Comparison of ENCODE assay signal across 12 cellular contexts in the genomic region with DNA sequence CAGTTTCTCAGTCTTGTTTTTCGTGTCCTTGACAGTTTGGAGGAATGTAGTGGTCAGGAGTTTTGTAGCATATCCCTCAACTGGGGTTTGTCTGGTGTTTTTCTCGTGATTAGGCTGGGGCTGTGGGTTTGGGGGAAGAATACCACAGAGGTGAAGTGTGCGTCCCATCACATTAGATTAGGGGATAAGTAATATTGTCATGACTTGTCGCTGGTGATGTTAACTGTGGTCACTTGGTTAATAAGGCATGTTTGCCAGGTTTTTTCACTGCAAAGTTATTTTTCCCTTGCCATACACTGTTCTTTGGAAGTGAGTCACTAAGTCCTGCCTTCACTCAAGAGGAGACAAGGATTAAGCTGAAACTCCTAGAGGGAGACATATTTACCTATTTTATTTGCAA. TPM values are rescaled to one million over a fixed set of nuclear protein-coding genes. Genes with fewer than 3 reads are reported as not detected.
A peak's percentile ranks its signal among the peaks of the same experiment; 100 is the strongest.
DNase-seq lines count a peak whose midpoint lies in the region; ATAC-seq, FAIRE-seq and TF ChIP-seq lines count a peak whose summit lies in the region.
"Had no signal": no experiment of that assay in that cellular context is flagged by ENCODE, and none has a peak within 500 bp of the region (broad histone marks: within the 10 kb centered on the region; RNA-seq: fewer than 3 reads in every experiment).

No MANE protein-coding gene starts in this region.

- H3K27me3 Mint-ChIP-seq in activated CD4-positive, alpha-beta T cell treated with anti-CD3 and anti-CD28 coated beads, Interleukin-2, amount 10 ng/mL, durations not matched to agents 7 days and 5 days, result no peaks in the 10 kb centered on the region
- H3K27me3 Mint-ChIP-seq in astrocyte (ENCODE audit: low read depth, unreplicated experiment), result no peaks in the 10 kb centered on the region

- no peak overlapping the region for H3K4me3 Mint-ChIP-seq in activated CD4-positive, alpha-beta T cell treated with anti-CD3 and anti-CD28 coated beads, Interleukin-2, amount 10 ng/mL, durations not matched to agents 7 days and 5 days
- no peak overlapping the region for H3K4me3 Mint-ChIP-seq in astrocyte (ENCODE audit: unreplicated experiment)

- ATAC-seq in GM19351 (IDR thresholded peaks at IDR 0.05; ENCODE audit: unreplicated experiment), result no peak
- ATAC-seq: right lobe of liver had no signal

- H3K36me3 ChIP-seq in astrocyte (ENCODE audit: insufficient read depth, low read length), result peaks cover 4% of the 10 kb centered on the region
- H3K36me3 ChIP-seq in skeletal muscle tissue (ENCODE audit: control insufficient read depth in 3 of 3, insufficient read depth in 3 of 3, low read length in 3 of 3), result peaks cover 0 to 8% (median 8%) of the 10 kb centered on the region in 3 donors

- POLR2A ChIA-PET in activated CD4-positive, alpha-beta T cell treated with anti-CD3 and anti-CD28 coated beads, Interleukin-2, amount 10 ng/mL, durations not matched to agents 7 days and 5 days (lab: Charles Lee), result no interaction called here

- peaks cover 6% of the 10 kb centered on the region for H3K9me3 ChIP-seq in astrocyte (ENCODE audit: insufficient read depth, low read depth, low read length)
- H3K9me3 ChIP-seq in skeletal muscle tissue (ENCODE audit: control insufficient read depth in 3 of 3, low read length in 3 of 3), result no peaks in the 10 kb centered on the region
- H3K9me3 ChIP-seq: right lobe of liver had no signal

- H2AFZ ChIP-seq in astrocyte (ENCODE audit: low read depth, low read length), result no peak overlapping the region

- peaks cover 13% of the 10 kb centered on the region for H3K9me3 Mint-ChIP-seq in activated CD4-positive, alpha-beta T cell treated with anti-CD3 and anti-CD28 coated beads, Interleukin-2, amount 10 ng/mL, durations not matched to agents 7 days and 5 days
- H3K9me3 Mint-ChIP-seq in astrocyte (ENCODE audit: unreplicated experiment), result peaks cover 12% of the 10 kb centered on the region

- peak overlapping the region; percentile 27 for H3K27ac Mint-ChIP-seq in activated CD4-positive, alpha-beta T cell treated with anti-CD3 and anti-CD28 coated beads, Interleukin-2, amount 10 ng/mL, durations not matched to agents 7 days and 5 days
- peak overlapping the region; percentile 82 for H3K27ac Mint-ChIP-seq in astrocyte (ENCODE audit: unreplicated experiment)

- H3K27ac ChIP-seq in astrocyte (ENCODE audit: low read depth, low read length) (peak overlapping the region; percentile 69), skeletal muscle tissue (ENCODE audit: low read depth, low read length) (peak overlapping the region; percentile 29), caudate nucleus (ENCODE audit: low read depth, low read length) (no peak overlapping the region)
- H3K27ac ChIP-seq: 22Rv1, right lobe of liver had no signal

- DNase-seq in activated CD4-positive, alpha-beta T cell treated with anti-CD3 and anti-CD28 coated beads, Interleukin-2, amount 10 ng/mL, durations not matched to agents 7 days and 5 days, result no peak
- DNase-seq in activated CD4-positive, alpha-beta T cell treated with anti-CD3 and anti-CD28 coated beads, Interleukin-2, amount 50 U/mL, for 48 hours, result no peak
- DNase-seq in astrocyte (ENCODE audit: low read depth) (peak; percentile 96), hepatic stellate cell (ENCODE audit: low spot score) (peak; percentile 50), NCI-H2029 treated with DMSO at 0.1 percent for 48 hours (lab: John Stamatoyannopoulos, UW) (no peak), caudate nucleus (lab: John Stamatoyannopoulos, UW) (no peak)
- DNase-seq: left cardiac atrium; right lobe of liver; stimulated activated CD8-positive, alpha-beta memory T cell treated with anti-CD3 and anti-CD28 coated beads, Interleukin-4, amount 100 ng/mL, for 48 hours had no signal

- H3K9ac ChIP-seq in astrocyte (ENCODE audit: low read length) (peak overlapping the region; percentile 21), skeletal muscle tissue (ENCODE audit: low read depth in 1 of 3, low read length in 3 of 3) (peak overlapping the region in 1 of 3 donors; percentile 17)

- H4K20me1 ChIP-seq in astrocyte (ENCODE audit: insufficient read depth, low read length), result peaks cover 58% of the 10 kb centered on the region

- CTCF ChIA-PET in activated CD4-positive, alpha-beta T cell treated with anti-CD3 and anti-CD28 coated beads, Interleukin-2, amount 10 ng/mL, durations not matched to agents 7 days and 5 days (lab: Charles Lee), result interaction anchor here (0.6 to 1.7 kb wide), 2 partner anchors 14 to 77 kb away, joined by 3 to 4 read pairs; no protein-coding TSS in a partner anchor

- peaks cover 89% of the 10 kb centered on the region for H3K79me2 ChIP-seq in astrocyte (ENCODE audit: insufficient read depth, low read length)

- FAIRE-seq in astrocyte (lab: Jason Lieb, UNC), result peak; percentile 72

- H3K4me3 ChIP-seq in astrocyte (ENCODE audit: insufficient read depth, low read depth, low read length) (no peak overlapping the region), skeletal muscle tissue (ENCODE audit: low read length in 3 of 3) (no peak overlapping the region)
- H3K4me3 ChIP-seq: right lobe of liver had no signal

- TF ChIP-seq CTCF in astrocyte (IDR thresholded peaks at IDR 0.05; ENCODE audit: insufficient read depth, low read depth, low read length), result no peak

- H3K4me1 Mint-ChIP-seq in activated CD4-positive, alpha-beta T cell treated with anti-CD3 and anti-CD28 coated beads, Interleukin-2, amount 10 ng/mL, durations not matched to agents 7 days and 5 days, result peaks cover 20% of the 10 kb centered on the region
- H3K4me1 Mint-ChIP-seq in astrocyte (ENCODE audit: low read depth, unreplicated experiment), result peaks cover 47% of the 10 kb centered on the region

- no peaks in the 10 kb centered on the region for H3K27me3 ChIP-seq in astrocyte (ENCODE audit: insufficient read depth, low read length)
- H3K27me3 ChIP-seq in skeletal muscle tissue (ENCODE audit: control insufficient read depth in 3 of 3, insufficient read depth in 3 of 3, low read length in 3 of 3), result no peaks in the 10 kb centered on the region
- H3K27me3 ChIP-seq: right lobe of liver had no signal

- H3K4me1 ChIP-seq in astrocyte (ENCODE audit: insufficient read depth, low read length), result peaks cover 11% of the 10 kb centered on the region
- H3K4me1 ChIP-seq in skeletal muscle tissue (ENCODE audit: control insufficient read depth in 3 of 3, insufficient read depth in 3 of 3, low read length in 3 of 3), result peaks cover 9 to 27% (median 14%) of the 10 kb centered on the region in 3 donors

- peak overlapping the region; percentile 46 for H3K4me2 ChIP-seq in astrocyte (ENCODE audit: low read length)

- H3K36me3 Mint-ChIP-seq in activated CD4-positive, alpha-beta T cell treated with anti-CD3 and anti-CD28 coated beads, Interleukin-2, amount 10 ng/mL, durations not matched to agents 7 days and 5 days (ENCODE audit: low read depth), result peaks cover 64% of the 10 kb centered on the region
- H3K36me3 Mint-ChIP-seq in astrocyte (ENCODE audit: low read depth, unreplicated experiment), result peaks cover 12% of the 10 kb centered on the region

RNA-seq across cellular contexts. Expression of a gene that starts 39.1 kb away (rescaled TPM):
- total RNA-seq in activated CD4-positive, alpha-beta T cell treated with anti-CD3 and anti-CD28 coated beads, Interleukin-2, amount 10 ng/mL, durations not matched to agents 7 days and 5 days, result 10 to 100 TPM; 88.6 to 98.5 TPM
- total RNA-seq in astrocyte (112 and 124 TPM in 2 replicates), skeletal muscle tissue (24.5 TPM)

Comparison
In these comparisons a context has a peak if more than half of its experiments do, and no peak if none do; other contexts are left out.
1. DNase-seq: peak in astrocyte (single experiment) and hepatic stellate cell (single experiment); none in activated CD4-positive, alpha-beta T cell treated with anti-CD3 and anti-CD28 coated beads, Interleukin-2, amount 10 ng/mL, durations not matched to agents 7 days and 5 days (single experiment), activated CD4-positive, alpha-beta T cell treated with anti-CD3 and anti-CD28 coated beads, Interleukin-2, amount 50 U/mL, for 48 hours (0 of 2), NCI-H2029 treated with DMSO at 0.1 percent for 48 hours (single experiment) and caudate nucleus (0 of 61).